ENCODE assay signal across 24 cellular contexts in the genomic region with DNA sequence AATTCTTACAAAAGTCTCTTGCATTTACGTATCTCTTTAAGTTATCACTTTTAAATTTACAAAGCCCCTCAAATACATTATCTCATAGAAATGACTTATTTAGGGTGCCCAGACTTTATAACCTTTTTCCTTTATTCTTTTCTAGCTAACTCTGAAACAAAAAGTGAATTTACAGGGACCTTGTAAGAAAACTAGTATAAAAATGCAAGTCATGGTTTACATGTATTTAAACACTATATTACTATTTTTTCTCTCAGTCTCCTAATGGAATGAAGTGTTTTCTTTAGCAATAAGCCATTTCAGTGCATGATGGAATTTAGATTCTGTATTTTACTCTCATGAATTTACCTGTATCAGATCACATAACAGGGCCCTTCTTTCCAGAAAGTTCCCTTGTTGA. TPM values are rescaled to one million over a fixed set of nuclear protein-coding genes. Genes with fewer than 3 reads are reported as not detected.
"Had no signal": no experiment of that assay in that cellular context is flagged by ENCODE, and none has a peak within 500 bp of the region (broad histone marks: within the 10 kb centered on the region; RNA-seq: fewer than 3 reads in every experiment).

No MANE protein-coding gene starts in this region.

- FAIRE-seq: urothelium cell line had no signal

- H3K4me1 ChIP-seq: neural progenitor cell, parathyroid adenoma, psoas muscle, stomach, thyroid gland, tibial nerve, upper lobe of left lung, vagina had no signal

- H3K36me3 ChIP-seq: neural progenitor cell, ovary, stomach, thoracic aorta, thyroid gland, tibial nerve, upper lobe of left lung, vagina had no signal

- H3K9ac ChIP-seq: neural progenitor cell, parathyroid adenoma had no signal

- H3K27ac ChIP-seq: neural progenitor cell, ovary, parathyroid adenoma, psoas muscle, skin epidermis, stomach, thoracic aorta, thyroid gland, tibial nerve, upper lobe of left lung, vagina had no signal

- H3K27me3 ChIP-seq: neural progenitor cell, ovary, stomach, thyroid gland, tibial nerve, vagina had no signal

- H3K9me3 ChIP-seq: ovary, psoas muscle, stomach, thoracic aorta, thyroid gland, tibial nerve, upper lobe of left lung, vagina had no signal

- H2AFZ ChIP-seq: neural progenitor cell, parathyroid adenoma had no signal

- H3K4me2 ChIP-seq: neural progenitor cell had no signal

- H3K4me3 ChIP-seq: neural progenitor cell, ovary, psoas muscle, skin epidermis, stomach, thoracic aorta, thyroid gland, tibial nerve, upper lobe of left lung, vagina had no signal

- DNase-seq: natural killer cell; occipital lobe; ovary; posterior cingulate gyrus; psoas muscle; right cardiac atrium; stimulated activated CD4-positive, alpha-beta T cell treated with anti-CD3 and anti-CD28 coated beads, Interleukin-15, amount 100 ng/mL, for 24 hours; stimulated activated CD4-positive, alpha-beta T cell treated with anti-CD3 and anti-CD28 coated beads, Interleukin-2, amount 100 ng/mL, for 24 hours; stimulated activated CD4-positive, alpha-beta T cell treated with anti-CD3 and anti-CD28 coated beads, Interleukin-2, amount 100 ng/mL, for 48 hours; stimulated activated CD4-positive, alpha-beta T cell treated with anti-CD3 and anti-CD28 coated beads, Interleukin-4, amount 100 ng/mL, for 24 hours; stimulated activated naive B cell treated with anti-CD40 and anti-IgM and Interleukin-4, amounts not matched to agents 10 μg/mL and 1 μg/mL and 100 μg/mL, for 72 hours; stimulated activated naive CD4-positive, alpha-beta T cell treated with Interleukin-2 at 50 U/mL for 16 hours; stomach; thyroid gland; upper lobe of left lung had no signal

- H3K79me2 ChIP-seq: parathyroid adenoma had no signal

- ATAC-seq: natural killer cell; psoas muscle; right cardiac atrium; sciatic nerve; stimulated activated effector memory CD8-positive, alpha-beta T cell treated with anti-CD3 and anti-CD28 coated beads, Interleukin-12 subunit alpha, Interleukin-12 subunit beta, amount 100 ng/mL, for 72 hours; stimulated activated naive B cell treated with anti-CD40 and anti-IgM and Interleukin-4, amounts not matched to agents 10 μg/mL and 1 μg/mL and 100 μg/mL, for 72 hours had no signal

RNA-seq across cellular contexts. Expression of gene HEPH, which starts 14.5 kb away (rescaled TPM):
- total RNA-seq: natural killer cell had no signal
